Comparison of ENCODE assay signal across 12 cellular contexts in genomic region chr1:245277276-245277675, GRCh38.
DNase-seq lines count a peak whose midpoint lies in the region; ATAC-seq and TF ChIP-seq lines count a peak whose summit lies in the region.
"Had no signal": no experiment of that assay in that cellular context is flagged by ENCODE, and none has a peak within 500 bp of the region (broad histone marks: within the 10 kb centered on the region; RNA-seq: fewer than 3 reads in every experiment).

No MANE protein-coding gene starts in this region.

- POLR2A ChIA-PET in PC-3 (lab: Charles Lee; ENCODE audit: unreplicated experiment) = no interaction called here

- 0 out of 2 replicates have a peak, but pooled peaks have one; percentile 27 for ATAC-seq in PC-3
- ATAC-seq in activated CD8-positive, alpha-beta memory T cell treated with anti-CD3 and anti-CD28 coated beads, Interleukin-2, amount 10 ng/mL, durations not matched to agents 7 days and 5 days = no peak
- no peak for ATAC-seq in sciatic nerve
- ATAC-seq: stimulated activated memory B cell treated with anti-CD40 and anti-IgM and Interleukin-4, amounts not matched to agents 10 μg/mL and 1 μg/mL and 100 μg/mL, for 72 hours had no signal

- no peak overlapping the region for H3K27ac Mint-ChIP-seq in immature natural killer cell
- H3K27ac Mint-ChIP-seq in activated CD8-positive, alpha-beta memory T cell treated with anti-CD3 and anti-CD28 coated beads, Interleukin-2, amount 10 ng/mL, durations not matched to agents 7 days and 5 days = no peak overlapping the region
- H3K27ac Mint-ChIP-seq: CD4-positive, alpha-beta T cell; stimulated activated memory B cell treated with anti-CD40 and anti-IgM and Interleukin-4, amounts not matched to agents 10 μg/mL and 1 μg/mL and 100 μg/mL, for 72 hours had no signal

- H3F3A ChIP-seq in PC-3 (ENCODE audit: low read length, unreplicated experiment) = no peaks in the 10 kb centered on the region

- H3K79me2 ChIP-seq in PC-3 (ENCODE audit: low read length) = no peaks in the 10 kb centered on the region

- H3K9me3 ChIP-seq in BE2C (no peaks in the 10 kb centered on the region), PC-3 (ENCODE audit: low read length) (no peaks in the 10 kb centered on the region)

- 0 out of 2 replicates have a peak, but pooled peaks cover 2% of the 10 kb centered on the region for H3K36me3 ChIP-seq in BE2C
- H3K36me3 ChIP-seq in PC-3 (ENCODE audit: low read depth, low read length) = no peaks in the 10 kb centered on the region

- H3K4me2 ChIP-seq in PC-3 (ENCODE audit: low read length) = no peak overlapping the region

- in situ Hi-C loops in GM13977 (cut with MboI; ENCODE audit: low pct_unique_long_range_greater_than_20kb, low sequenced_read_pairs, unreplicated experiment) = no loop called here

- CTCF ChIA-PET in PC-3 (lab: Charles Lee) = no interaction called here
- CTCF ChIA-PET in activated CD8-positive, alpha-beta memory T cell treated with anti-CD3 and anti-CD28 coated beads, Interleukin-2, amount 10 ng/mL, durations not matched to agents 7 days and 5 days (lab: Charles Lee) = no interaction called here

- H4K20me1 ChIP-seq in PC-3 (ENCODE audit: low read length) = no peaks in the 10 kb centered on the region

- H3K4me1 ChIP-seq in BE2C (no peaks in the 10 kb centered on the region; the same call in none of the 2 replicates), PC-3 (ENCODE audit: insufficient read depth, low read length) (no peaks in the 10 kb centered on the region)

- intact Hi-C loops in PC-3 (cut with micrococcal nuclease) (loop anchor here (10.0 kb wide), 1 partner anchor 202 kb away; no protein-coding TSS in a partner anchor), sciatic nerve (cut with DNase I) (no loop called here)

- H3K9me3 Mint-ChIP-seq in immature natural killer cell = peaks cover 0 to 4% (median 0%) of the 10 kb centered on the region in 6 donors
- no peaks in the 10 kb centered on the region for H3K9me3 Mint-ChIP-seq in activated CD8-positive, alpha-beta memory T cell treated with anti-CD3 and anti-CD28 coated beads, Interleukin-2, amount 10 ng/mL, durations not matched to agents 7 days and 5 days (ENCODE audit: low read depth)
- H3K9me3 Mint-ChIP-seq: CD4-positive, alpha-beta T cell; stimulated activated memory B cell treated with anti-CD40 and anti-IgM and Interleukin-4, amounts not matched to agents 10 μg/mL and 1 μg/mL and 100 μg/mL, for 72 hours had no signal

- BruUV-seq in PC-3 (replicated peaks; lab: Mats Ljungman, UMichigan) = no TSS peak

- H3K9me2 ChIP-seq in PC-3 (replicated peaks; ENCODE audit: low read length) = no peaks in the 10 kb centered on the region

- H3K4me3 Mint-ChIP-seq in immature natural killer cell = no peak overlapping the region
- no peak overlapping the region for H3K4me3 Mint-ChIP-seq in activated CD8-positive, alpha-beta memory T cell treated with anti-CD3 and anti-CD28 coated beads, Interleukin-2, amount 10 ng/mL, durations not matched to agents 7 days and 5 days
- H3K4me3 Mint-ChIP-seq: CD4-positive, alpha-beta T cell; stimulated activated memory B cell treated with anti-CD40 and anti-IgM and Interleukin-4, amounts not matched to agents 10 μg/mL and 1 μg/mL and 100 μg/mL, for 72 hours had no signal

- H3K9ac ChIP-seq in PC-3 (ENCODE audit: low read length) = no peak overlapping the region

- H3K4me3 ChIP-seq in BE2C (ENCODE audit: low read depth, low read length) (no peak overlapping the region), PC-3 (ENCODE audit: low read length) (no peak overlapping the region)

- H3K27me3 ChIP-seq in BE2C (no peaks in the 10 kb centered on the region), PC-3 (ENCODE audit: low read length) (peaks cover 35% of the 10 kb centered on the region)

- H2AFZ ChIP-seq in PC-3 (ENCODE audit: low read length) = no peak overlapping the region

- H3K27ac ChIP-seq in PC-3 (ENCODE audit: low read length) = no peak overlapping the region
- H3K27ac ChIP-seq: epithelial cell of prostate had no signal

- peaks cover 0 to 5% (median 2%) of the 10 kb centered on the region in 3 donors for H3K27me3 Mint-ChIP-seq in immature natural killer cell (ENCODE audit: low read depth in 3 of 3)
- peaks cover 5% of the 10 kb centered on the region for H3K27me3 Mint-ChIP-seq in activated CD8-positive, alpha-beta memory T cell treated with anti-CD3 and anti-CD28 coated beads, Interleukin-2, amount 10 ng/mL, durations not matched to agents 7 days and 5 days

- peaks cover 0 to 3% (median 0%) of the 10 kb centered on the region in 3 donors for H3K36me3 Mint-ChIP-seq in immature natural killer cell
- no peaks in the 10 kb centered on the region for H3K36me3 Mint-ChIP-seq in activated CD8-positive, alpha-beta memory T cell treated with anti-CD3 and anti-CD28 coated beads, Interleukin-2, amount 10 ng/mL, durations not matched to agents 7 days and 5 days
- H3K36me3 Mint-ChIP-seq: stimulated activated memory B cell treated with anti-CD40 and anti-IgM and Interleukin-4, amounts not matched to agents 10 μg/mL and 1 μg/mL and 100 μg/mL, for 72 hours had no signal

- TF ChIP-seq CTCF in BE2C (IDR thresholded peaks at IDR 0.05; ENCODE audit: low read depth, low read length) (peak; percentile 66), GM13977 (IDR thresholded peaks at IDR 0.05; ENCODE audit: extremely low read depth, insufficient read depth, missing control alignments) (peak; percentile 17), PC-3 (conservative IDR thresholded peaks at IDR 0.05; ENCODE audit: low read depth, low read length) (peak; percentile 54)

- no peaks in the 10 kb centered on the region for H3K4me1 Mint-ChIP-seq in immature natural killer cell
- H3K4me1 Mint-ChIP-seq in activated CD8-positive, alpha-beta memory T cell treated with anti-CD3 and anti-CD28 coated beads, Interleukin-2, amount 10 ng/mL, durations not matched to agents 7 days and 5 days = no peaks in the 10 kb centered on the region

- DNase-seq in BE2C (peak; percentile 38), GM13977 (ENCODE audit: low spot score) (no peak), PC-3 (peak; percentile 23), immature natural killer cell (peak in 2 of 3 donors; percentile 1 to 2), AG20443 (ENCODE audit: low spot score) (no peak), activated T-cell treated with anti-CD3 and anti-CD28 coated beads for 4 hours (no peak), sciatic nerve (ENCODE audit: low spot score) (no peak)
- no peak for DNase-seq in activated CD8-positive, alpha-beta memory T cell treated with anti-CD3 and anti-CD28 coated beads, Interleukin-2, amount 10 ng/mL, durations not matched to agents 7 days and 5 days
- DNase-seq: CD4-positive, alpha-beta T cell; KG1 had no signal

Comparison
In these comparisons a context has a peak if more than half of its experiments do, and no peak if none do; other contexts are left out.
1. DNase-seq: peak in BE2C (single experiment), PC-3 (single experiment) and immature natural killer cell (2 of 3); none in GM13977 (single experiment), AG20443 (single experiment), activated T-cell treated with anti-CD3 and anti-CD28 coated beads for 4 hours (single experiment), activated CD8-positive, alpha-beta memory T cell treated with anti-CD3 and anti-CD28 coated beads, Interleukin-2, amount 10 ng/mL, durations not matched to agents 7 days and 5 days (single experiment) and sciatic nerve (single experiment).
2. Peak in every context shown above with its lines, with median percentiles within 50 percentile points of each other: CTCF ChIP-seq.